ENCODE assay signal across 7 cellular contexts in genomic region chr14:39102265-39102968, GRCh38. TPM values are rescaled to one million over a fixed set of nuclear protein-coding genes. Genes with fewer than 3 reads are reported as not detected.
DNase-seq lines count a peak whose midpoint lies in the region; ATAC-seq and TF ChIP-seq lines count a peak whose summit lies in the region.

No MANE protein-coding gene starts in this region.

- no peaks in the 10 kb centered on the region for H3K27me3 Mint-ChIP-seq in activated T-cell treated with anti-CD3 and anti-CD28 coated beads, Interleukin-2, amount 50 U/mL, for 4 hours (ENCODE audit: low read depth)
- no peaks in the 10 kb centered on the region for H3K27me3 Mint-ChIP-seq in osteocyte (ENCODE audit: unreplicated experiment)

- peak; percentile 45 for DNase-seq in ELF-1 (ENCODE audit: low read depth, low spot score)
- DNase-seq in HuH-7 (ENCODE audit: low spot score): peak; percentile 32
- DNase-seq in activated T-cell treated with anti-CD3 and anti-CD28 coated beads, Interleukin-2, amount 50 U/mL, for 4 hours: no peak
- peak; percentile 37 for DNase-seq in glomerular visceral epithelial cell (ENCODE audit: extremely low spot score)
- no peak for DNase-seq in osteocyte (ENCODE audit: extremely low spot score, unreplicated experiment)

- no peaks in the 10 kb centered on the region for H3K9me3 Mint-ChIP-seq in activated T-cell treated with anti-CD3 and anti-CD28 coated beads, Interleukin-2, amount 50 U/mL, for 4 hours
- H3K9me3 Mint-ChIP-seq in osteocyte (ENCODE audit: unreplicated experiment): no peaks in the 10 kb centered on the region

- H3K36me3 Mint-ChIP-seq in activated T-cell treated with anti-CD3 and anti-CD28 coated beads, Interleukin-2, amount 50 U/mL, for 4 hours (ENCODE audit: insufficient read depth): peaks cover 7% of the 10 kb centered on the region
- peaks cover 4% of the 10 kb centered on the region for H3K36me3 Mint-ChIP-seq in osteocyte (ENCODE audit: unreplicated experiment)

- peak; percentile 21 for ATAC-seq in GM21447 (IDR thresholded peaks at IDR 0.05; ENCODE audit: unreplicated experiment)
- peak; percentile 25 to 29 for ATAC-seq in activated T-cell treated with anti-CD3 and anti-CD28 coated beads, Interleukin-2, amount 50 U/mL, for 4 hours
- no peak for ATAC-seq in GM19351 (IDR thresholded peaks at IDR 0.05; ENCODE audit: unreplicated experiment)

- peak overlapping the region; percentile 95 for H3K4me3 Mint-ChIP-seq in activated T-cell treated with anti-CD3 and anti-CD28 coated beads, Interleukin-2, amount 50 U/mL, for 4 hours
- peak overlapping the region; percentile 96 for H3K4me3 Mint-ChIP-seq in osteocyte (ENCODE audit: unreplicated experiment)

- peaks cover 42% of the 10 kb centered on the region for H3K4me1 Mint-ChIP-seq in activated T-cell treated with anti-CD3 and anti-CD28 coated beads, Interleukin-2, amount 50 U/mL, for 4 hours (ENCODE audit: low read depth)
- peaks cover 46% of the 10 kb centered on the region for H3K4me1 Mint-ChIP-seq in osteocyte (ENCODE audit: unreplicated experiment)

- no peak for TF ChIP-seq CTCF in osteocyte (IDR thresholded peaks at IDR 0.05)

- peak overlapping the region; percentile 92 for H3K27ac Mint-ChIP-seq in osteocyte (ENCODE audit: unreplicated experiment)

RNA-seq across cellular contexts. Expression of gene SEC23A, which starts 0.6 kb away (rescaled TPM):
- 10 to 100 TPM; 33.8 to 46.5 (median 33.8) TPM for total RNA-seq in activated T-cell treated with anti-CD3 and anti-CD28 coated beads, Interleukin-2, amount 50 U/mL, for 4 hours
- 159 and 169 TPM in 2 replicates for total RNA-seq in osteocyte

RNA-seq across cellular contexts. Expression of gene GEMIN2, which starts 11.7 kb away (rescaled TPM):
- 10 to 100 TPM; 19.5 to 21.2 (median 21.1) TPM for total RNA-seq in activated T-cell treated with anti-CD3 and anti-CD28 coated beads, Interleukin-2, amount 50 U/mL, for 4 hours
- 13.2 and 14.9 TPM in 2 replicates for total RNA-seq in osteocyte

Comparison
In these comparisons a context has a peak if more than half of its experiments do, and no peak if none do; other contexts are left out.
1. DNase-seq: peak in ELF-1 (single experiment), HuH-7 (single experiment) and glomerular visceral epithelial cell (single experiment); none in activated T-cell treated with anti-CD3 and anti-CD28 coated beads, Interleukin-2, amount 50 U/mL, for 4 hours (single experiment) and osteocyte (single experiment).